Comparison of ENCODE assay signal across 8 cellular contexts in the genomic region with DNA sequence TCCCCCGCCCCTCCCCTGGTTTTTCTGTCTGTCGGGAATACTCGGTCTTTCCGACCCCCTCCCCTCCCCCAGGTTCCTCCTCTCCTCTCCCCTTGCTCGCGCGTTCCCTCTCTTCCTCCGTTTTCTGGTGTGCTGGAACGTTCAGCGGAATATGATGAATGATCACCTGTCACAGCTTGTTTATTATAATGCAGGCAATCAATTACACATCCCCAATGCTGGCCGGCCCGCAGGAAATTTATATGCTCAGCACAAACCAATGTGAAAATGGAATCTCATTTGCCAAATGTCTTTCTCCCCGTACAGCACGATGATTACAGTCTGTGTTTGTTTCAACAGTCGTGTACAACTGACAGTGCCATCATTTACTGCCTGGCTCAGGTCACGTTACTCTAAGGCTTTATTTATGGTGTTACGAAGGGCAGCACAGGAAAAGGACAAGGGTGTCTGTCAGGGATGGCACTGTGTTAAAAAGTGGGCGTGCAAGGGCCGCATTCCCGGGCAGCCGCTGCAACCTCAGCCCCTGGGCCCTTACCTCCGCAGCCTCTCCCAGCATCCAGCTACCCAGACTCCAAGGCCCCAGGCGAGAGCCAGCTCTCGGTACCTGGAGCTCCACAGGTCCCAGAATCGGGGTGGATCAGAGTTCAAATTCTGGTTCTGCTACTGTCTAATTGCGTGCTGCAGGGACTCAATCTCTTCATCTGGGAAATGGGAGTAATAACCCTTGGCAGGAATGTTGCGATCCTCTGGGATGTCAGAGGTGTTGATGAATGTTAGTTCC. TPM values are rescaled to one million over a fixed set of nuclear protein-coding genes. Genes with fewer than 3 reads are reported as not detected.
DNase-seq lines count a peak whose midpoint lies in the region; ATAC-seq and TF ChIP-seq lines count a peak whose summit lies in the region.

No MANE protein-coding gene starts in this region.

- H3K9me2 ChIP-seq in PC-9 (ENCODE audit: insufficient read depth) = no peaks in the 10 kb centered on the region

- H3K36me3 Mint-ChIP-seq in effector memory CD8-positive, alpha-beta T cell (ENCODE audit: insufficient read depth) = no peaks in the 10 kb centered on the region
- H3K36me3 Mint-ChIP-seq in nephron (ENCODE audit: low read depth) = no peaks in the 10 kb centered on the region

- H3K4me2 ChIP-seq in PC-9 = peak overlapping the region; percentile 82

- H3K27ac ChIP-seq in PC-9 = no peak overlapping the region

- BruUV-seq in PC-9 (replicated peaks; lab: Mats Ljungman, UMichigan) = no TSS peak

- DNase-seq in DMS79 treated with DMSO at 0.1 percent for 48 hours (lab: John Stamatoyannopoulos, UW) (peak; percentile 8), DMS79 (lab: John Stamatoyannopoulos, UW) (no peak), PC-9 (no peak), HuH-7 (ENCODE audit: low spot score) (no peak), NCI-H128 (lab: John Stamatoyannopoulos, UW; ENCODE audit: unreplicated experiment) (no peak), iPS-NIHi7 (ENCODE audit: extremely low spot score) (no peak)
- no peak for DNase-seq in effector memory CD8-positive, alpha-beta T cell

- H3K4me3 ChIP-seq in PC-9 = peak overlapping the region; percentile 57

- H3K27me3 Mint-ChIP-seq in effector memory CD8-positive, alpha-beta T cell = peaks cover 11 to 16% of the 10 kb centered on the region in 2 donors
- H3K27me3 Mint-ChIP-seq in nephron (ENCODE audit: low read depth) = no peaks in the 10 kb centered on the region

- no peak for TF ChIP-seq CTCF in PC-9 (conservative IDR thresholded peaks at IDR 0.05)
- no peak for TF ChIP-seq CTCF in nephron (IDR thresholded peaks at IDR 0.05; ENCODE audit: unreplicated experiment in 3 of 3)

- peaks cover 14% of the 10 kb centered on the region for H3K4me1 ChIP-seq in PC-9 (replicated peaks; ENCODE audit: insufficient read depth)

- peak overlapping the region; percentile 91 to 95 for H3K4me3 Mint-ChIP-seq in effector memory CD8-positive, alpha-beta T cell
- H3K4me3 Mint-ChIP-seq in nephron = peak overlapping the region; percentile 78 to 96 (median 81)

- H3F3A ChIP-seq in PC-9 (ENCODE audit: insufficient read depth, low read depth) = peaks cover 3% of the 10 kb centered on the region; the same call in 1 of the 2 replicates

- H3K36me3 ChIP-seq in PC-9 (ENCODE audit: low read depth) = no peaks in the 10 kb centered on the region

- H4K20me1 ChIP-seq in PC-9 (ENCODE audit: insufficient read depth) = no peaks in the 10 kb centered on the region

- no peaks in the 10 kb centered on the region for H3K9me3 ChIP-seq in PC-9 (ENCODE audit: insufficient read depth, low read depth)

- peaks cover 22 to 30% of the 10 kb centered on the region in 2 donors for H3K4me1 Mint-ChIP-seq in effector memory CD8-positive, alpha-beta T cell (ENCODE audit: low read depth in 2 of 2)
- H3K4me1 Mint-ChIP-seq in nephron = peaks cover 64% of the 10 kb centered on the region

- no peaks in the 10 kb centered on the region for H3K27me3 ChIP-seq in PC-9 (ENCODE audit: insufficient read depth, low read depth)

- intact Hi-C loops in PC-9 (cut with micrococcal nuclease; ENCODE audit: unreplicated experiment) = no loop called here

- no peak for ATAC-seq in effector memory CD8-positive, alpha-beta T cell (replicated peaks)

- peak overlapping the region; percentile 49; the same call in 1 of the 2 replicates for H2AFZ ChIP-seq in PC-9

- POLR2A ChIA-PET in PC-9 (lab: Charles Lee; ENCODE audit: unreplicated experiment) = no interaction called here

- H3K79me2 ChIP-seq in PC-9 (ENCODE audit: low read depth) = no peaks in the 10 kb centered on the region

- peak overlapping the region; percentile 4 to 20 for H3K27ac Mint-ChIP-seq in effector memory CD8-positive, alpha-beta T cell
- peak overlapping the region; percentile 53 to 91 (median 82) for H3K27ac Mint-ChIP-seq in nephron

- CTCF ChIA-PET in PC-9 (lab: Charles Lee) = no interaction called here

- H3K9me3 Mint-ChIP-seq in effector memory CD8-positive, alpha-beta T cell = no peaks in the 10 kb centered on the region
- H3K9me3 Mint-ChIP-seq in nephron = no peaks in the 10 kb centered on the region

RNA-seq across cellular contexts. Expression of a gene that starts 24.6 kb away (rescaled TPM):
- 1.1 and 1.4 TPM in 2 replicates for total RNA-seq in PC-9 (2021)
